2 cellular contexts compared by ENCODE assay signal in genomic region chr6:166520905-166521834, GRCh38.
TF ChIP-seq lines count a peak whose summit lies in the region.

No MANE protein-coding gene starts in this region.

TF ChIP-seq in SK-N-SH, 30 proteins besides CTCF, POLR2A, EP300 and RAD21 (continued from another document):
- TF ChIP-seq SIN3A (IDR thresholded peaks at IDR 0.05; ENCODE audit: borderline replicate concordance, low read depth, low read length) (no peak), MXI1 (IDR thresholded peaks at IDR 0.05; ENCODE audit: low read depth, low read length) (no peak), JUND (IDR thresholded peaks at IDR 0.05) (peak; percentile 16; the same call in 1 of the 2 replicates), FOSL2 (IDR thresholded peaks at IDR 0.05; ENCODE audit: borderline replicate concordance, low read depth) (peak; percentile 30; the same call in 1 of the 2 replicates), PBX3 (IDR thresholded peaks at IDR 0.05) (0 out of 2 replicates have a peak, but pooled peaks have one; percentile 6), POLR2AphosphoS5 (IDR thresholded peaks at IDR 0.05; ENCODE audit: low read depth, low read length) (no peak), RFX5 (IDR thresholded peaks at IDR 0.05; ENCODE audit: low read length) (no peak), MEF2A (IDR thresholded peaks at IDR 0.05; ENCODE audit: borderline replicate concordance, low read depth) (no peak), SMC3 (IDR thresholded peaks at IDR 0.05; ENCODE audit: low read depth, low read length) (no peak), ZBTB33 (IDR thresholded peaks at IDR 0.05; ENCODE audit: borderline replicate concordance, low read depth) (no peak), TCF12 (IDR thresholded peaks at IDR 0.05) (0 out of 2 replicates have a peak, but pooled peaks have one; percentile 26), GATA2 (CRISPR knock-in tag; IDR thresholded peaks at IDR 0.05) (no peak)

TF ChIP-seq in SK-N-SH treated with all-trans-retinoic acid at 6 μM for 48 hours, 23 proteins besides CTCF, POLR2A, EP300 and RAD21 (continued from another document):
- no peak for TF ChIP-seq POU6F1 (CRISPR knock-in tag; IDR thresholded peaks at IDR 0.05; ENCODE audit: borderline replicate concordance, low read depth)
- TF ChIP-seq ZFP3 (CRISPR knock-in tag; IDR thresholded peaks at IDR 0.05): no peak
- TF ChIP-seq ZNF70 (CRISPR knock-in tag; IDR thresholded peaks at IDR 0.05): no peak
- TF ChIP-seq TOX (CRISPR knock-in tag; IDR thresholded peaks at IDR 0.05; ENCODE audit: borderline replicate concordance): no peak
- no peak for TF ChIP-seq ESRRG (CRISPR knock-in tag; IDR thresholded peaks at IDR 0.05)
- no peak for TF ChIP-seq CSDC2 (CRISPR knock-in tag; IDR thresholded peaks at IDR 0.05)
- TF ChIP-seq PPARA (CRISPR knock-in tag; IDR thresholded peaks at IDR 0.05; ENCODE audit: borderline replicate concordance): no peak
- TF ChIP-seq TCF4 (CRISPR knock-in tag; IDR thresholded peaks at IDR 0.05; ENCODE audit: borderline replicate concordance): no peak
- TF ChIP-seq ISL1 (CRISPR knock-in tag; IDR thresholded peaks at IDR 0.05): no peak
- TF ChIP-seq GLIS3 (CRISPR knock-in tag; IDR thresholded peaks at IDR 0.05): no peak
- no peak for TF ChIP-seq OSR1 (CRISPR knock-in tag; IDR thresholded peaks at IDR 0.05)
- TF ChIP-seq ZNF565 (CRISPR knock-in tag; conservative IDR thresholded peaks at IDR 0.05; ENCODE audit: low read depth): no peak
- TF ChIP-seq ARNTL (CRISPR knock-in tag; IDR thresholded peaks at IDR 0.05; ENCODE audit: borderline replicate concordance, low read depth): no peak
- no peak for TF ChIP-seq BACH2 (CRISPR knock-in tag; IDR thresholded peaks at IDR 0.05; ENCODE audit: borderline replicate concordance)
- no peak for TF ChIP-seq ZFP30 (CRISPR knock-in tag; IDR thresholded peaks at IDR 0.05)
- TF ChIP-seq ZNF8 (CRISPR knock-in tag; IDR thresholded peaks at IDR 0.05): no peak
